In the genomic region with DNA sequence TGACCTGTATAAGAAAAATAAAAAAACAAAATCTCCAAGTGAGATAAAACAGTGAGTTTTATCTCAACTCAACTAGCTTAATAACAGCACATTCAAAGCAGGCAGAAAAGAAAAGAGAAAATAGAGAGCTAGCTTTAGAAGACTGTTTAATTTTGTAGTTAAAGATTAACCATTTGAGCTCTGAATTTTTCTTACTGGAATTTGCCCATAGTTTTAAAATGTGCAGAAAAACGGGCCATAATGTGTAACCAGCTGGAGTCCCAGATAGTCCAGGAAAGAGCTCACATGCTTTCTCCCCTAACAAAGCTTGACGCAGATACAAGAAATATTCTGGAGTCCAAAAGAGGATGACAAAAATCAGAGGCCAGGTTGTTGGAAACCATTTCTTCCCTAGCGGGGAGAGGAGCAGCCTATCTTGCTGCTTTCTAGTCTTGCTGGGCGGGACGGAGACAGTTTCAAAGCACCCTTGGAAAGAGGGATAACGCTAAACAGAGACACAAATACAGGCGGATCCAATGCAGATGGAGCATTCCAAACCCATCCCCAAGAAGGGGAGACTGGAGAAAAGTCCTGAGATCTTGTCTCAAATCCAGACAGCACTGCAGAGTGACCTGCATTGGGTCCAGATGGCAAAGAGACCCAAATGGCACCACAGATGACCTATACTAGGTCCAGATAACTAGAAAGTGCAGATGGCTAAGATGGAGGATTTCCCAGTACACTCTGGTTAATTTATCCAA, we compare ENCODE assay signal across 14 cellular contexts. TPM values are rescaled to one million over a fixed set of nuclear protein-coding genes. Genes with fewer than 3 reads are reported as not detected.
"Had no signal": no experiment of that assay in that cellular context is flagged by ENCODE, and none has a peak within 500 bp of the region (broad histone marks: within the 10 kb centered on the region; RNA-seq: fewer than 3 reads in every experiment).

No MANE protein-coding gene starts in this region.

- H3K27ac Mint-ChIP-seq: memory B cell had no signal

- H3K36me3 Mint-ChIP-seq: memory B cell had no signal

- DNase-seq: activated CD4-positive, alpha-beta T cell treated with anti-CD3 and anti-CD28 coated beads, Interleukin-2, amount 50 U/mL, for 1 hour; activated naive CD4-positive, alpha-beta T cell treated with Interleukin-2 at 50 U/mL for 16 hours; colonic mucosa; hypothalamus; left lung; occipital lobe; sigmoid colon; stimulated activated CD4-positive, alpha-beta T cell treated with anti-CD3 and anti-CD28 coated beads, Interleukin-1b, Interleukin-23, amount 100 ng/mL, for 48 hours; SW 1271 had no signal

- H3K4me3 ChIP-seq: ascending aorta, colonic mucosa, left lung, sigmoid colon, thoracic aorta had no signal

- ATAC-seq: esophagus mucosa, left lung had no signal

- H3K4me3 Mint-ChIP-seq: memory B cell, nephron had no signal

- H3K27me3 ChIP-seq: ascending aorta, colonic mucosa, left lung, sigmoid colon had no signal

- H3K36me3 ChIP-seq: ascending aorta, colonic mucosa, left lung, sigmoid colon, thoracic aorta had no signal

- H3K9me3 Mint-ChIP-seq: memory B cell, nephron had no signal

- H3K27me3 Mint-ChIP-seq: memory B cell had no signal

RNA-seq across cellular contexts. Expression of a gene that starts 16.1 kb away (rescaled TPM):
- total RNA-seq: ascending aorta had no signal
